In the genomic region with DNA sequence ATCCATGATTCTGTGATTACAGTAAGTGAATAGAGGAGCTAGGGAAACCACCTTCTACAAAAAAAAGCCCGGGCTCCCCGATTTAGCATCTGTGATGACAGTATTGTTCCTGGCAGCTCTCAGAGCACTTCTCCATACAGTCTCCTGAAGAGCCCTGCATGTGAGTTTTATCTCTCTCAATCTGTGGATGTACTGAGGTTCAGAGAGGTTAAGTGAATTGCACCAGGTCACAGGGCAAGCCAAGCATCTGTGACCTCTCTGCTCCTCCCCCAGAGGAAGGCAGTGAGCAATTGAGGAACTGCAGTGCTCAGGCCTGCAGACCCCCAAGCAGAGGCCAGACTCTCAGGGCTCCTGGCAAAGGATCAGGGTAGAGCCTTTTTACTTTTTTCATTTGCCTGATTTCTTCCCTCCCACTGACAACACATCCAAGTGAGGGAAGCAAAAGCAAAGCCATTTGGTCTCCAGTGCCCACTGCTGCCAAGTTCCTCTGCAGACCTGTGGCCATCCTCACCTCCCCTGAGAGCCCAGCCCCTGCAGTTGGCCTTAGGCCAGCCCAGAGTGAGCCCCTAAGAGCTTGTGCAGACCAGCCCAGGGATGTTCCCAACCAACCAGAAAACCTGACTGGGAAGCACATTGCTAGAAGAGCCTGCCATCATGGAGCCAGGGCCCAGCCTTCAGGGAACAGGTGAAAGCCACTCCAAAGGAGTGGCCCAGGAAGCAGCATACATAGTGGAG, we compare ENCODE assay signal across 1 cellular context.
TF ChIP-seq lines count a peak whose summit lies in the region.

No MANE protein-coding gene starts in this region.

TF ChIP-seq in HEK293T, 16 proteins besides CTCF, POLR2A, EP300 and RAD21 (continued from another document):
- TF ChIP-seq FOXM1 (IDR thresholded peaks at IDR 0.05; ENCODE audit: borderline replicate concordance), result no peak
